16 cellular contexts compared by ENCODE assay signal in the genomic region with DNA sequence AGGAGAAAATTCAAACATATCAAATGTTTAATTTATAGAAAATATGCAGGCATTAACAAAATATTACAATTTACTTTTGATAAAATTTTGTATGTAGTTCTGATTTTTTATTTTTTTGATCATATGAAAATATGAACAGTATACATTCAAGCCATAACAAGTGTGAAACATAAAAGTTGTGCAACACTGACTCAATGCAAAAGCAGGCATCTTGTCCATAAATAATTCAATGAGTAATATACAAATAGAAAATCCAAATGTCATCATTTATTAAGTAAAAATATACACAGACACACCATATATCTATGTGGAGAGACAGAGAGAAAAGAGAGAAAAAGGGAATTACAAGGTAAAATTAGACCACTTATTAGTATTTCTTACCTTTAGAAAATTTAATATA.
A peak's percentile ranks its signal among the peaks of the same experiment; 100 is the strongest.
DNase-seq lines count a peak whose midpoint lies in the region; ATAC-seq, FAIRE-seq and TF ChIP-seq lines count a peak whose summit lies in the region.
"Had no signal": no experiment of that assay in that cellular context is flagged by ENCODE, and none has a peak within 500 bp of the region (broad histone marks: within the 10 kb centered on the region; RNA-seq: fewer than 3 reads in every experiment).

No MANE protein-coding gene starts in this region.

- ATAC-seq in left cardiac atrium, result no peak

- intact Hi-C loops in mammary epithelial cell (cut with micrococcal nuclease) (no loop called here), left cardiac atrium (cut with DNase I) (no loop called here), posterior vena cava (cut with DNase I) (no loop called here)

- in situ Hi-C loops in GM23248 (cut with MboI), result no loop called here
- in situ Hi-C loops in mammary epithelial cell (cut with MboI; ENCODE audit: low sequenced_read_pairs in 2 of 2), result no loop called here

- H3K27ac ChIP-seq in GM23248 (no peak overlapping the region), mammary epithelial cell (ENCODE audit: insufficient read depth, low read depth, low read length) (no peak overlapping the region)
- H3K27ac ChIP-seq: BLaER1 treated with 17β-estradiol and CSF1 and Interleukin-3, amounts not matched to agents 10 nM and 100 nM had no signal

- H3K27me3 ChIP-seq in GM23248 (replicated peaks; ENCODE audit: insufficient read depth) (no peaks in the 10 kb centered on the region), mammary epithelial cell (ENCODE audit: insufficient read depth, low read length) (no peaks in the 10 kb centered on the region)
- H3K27me3 ChIP-seq: BLaER1 treated with 17β-estradiol and CSF1 and Interleukin-3, amounts not matched to agents 10 nM and 100 nM had no signal

- H3K9me3 ChIP-seq in GM23248 (ENCODE audit: low read depth), result no peaks in the 10 kb centered on the region
- no peaks in the 10 kb centered on the region for H3K9me3 ChIP-seq in mammary epithelial cell (replicated peaks; ENCODE audit: insufficient read depth, low read length)
- H3K9me3 ChIP-seq: BLaER1 treated with 17β-estradiol and CSF1 and Interleukin-3, amounts not matched to agents 10 nM and 100 nM had no signal

- H3K4me1 ChIP-seq in GM23248 (ENCODE audit: insufficient read depth), result peaks cover 5% of the 10 kb centered on the region; the same call in 1 of the 2 replicates
- peaks cover 3% of the 10 kb centered on the region for H3K4me1 ChIP-seq in mammary epithelial cell (ENCODE audit: insufficient read depth, low read length)
- H3K4me1 ChIP-seq: BLaER1 treated with 17β-estradiol and CSF1 and Interleukin-3, amounts not matched to agents 10 nM and 100 nM had no signal

- CTCF ChIA-PET in mammary epithelial cell (lab: Charles Lee; ENCODE audit: low non-redundant PET), result no interaction called here

- peak; percentile 35 for FAIRE-seq in A204.1 (lab: Jason Lieb, UNC)

- H3K36me3 ChIP-seq in GM23248 (ENCODE audit: low read depth) (no peaks in the 10 kb centered on the region), mammary epithelial cell (ENCODE audit: insufficient read depth, low read length) (no peaks in the 10 kb centered on the region)
- H3K36me3 ChIP-seq: BLaER1 treated with 17β-estradiol and CSF1 and Interleukin-3, amounts not matched to agents 10 nM and 100 nM had no signal

- DNase-seq in GM23248 (peak; percentile 5), mammary epithelial cell (peak; percentile 39), fibroblast of mammary gland (ENCODE audit: low read depth) (peak; percentile 45), left cardiac atrium (no peak), epidermal melanocyte (ENCODE audit: insufficient read length, low spot score) (no peak), posterior vena cava (ENCODE audit: low spot score) (no peak), NCI-H2196 (lab: John Stamatoyannopoulos, UW; ENCODE audit: unreplicated experiment) (no peak)
- DNase-seq: 8988T; CD4-positive, CD25-positive, alpha-beta regulatory T cell; CD8-positive, alpha-beta memory T cell; COR-L47; DMS 273 treated with DMSO at 0.1 percent for 48 hours; GF-D8; H9 had no signal

- dilution Hi-C loops in mammary epithelial cell (cut with HindIII; ENCODE audit: low sequenced_read_pairs), result no loop called here

- H3K4me3 ChIP-seq in GM23248, result no peak overlapping the region
- no peak overlapping the region for H3K4me3 ChIP-seq in mammary epithelial cell (replicated peaks in 1 of 3; ENCODE audit: insufficient read depth in 1 of 3, low read depth in 2 of 3, low read length in 3 of 3)
- no peak overlapping the region for H3K4me3 ChIP-seq in fibroblast of mammary gland (ENCODE audit: control insufficient read depth, low read depth, low read length)
- H3K4me3 ChIP-seq: BLaER1 treated with 17β-estradiol and CSF1 and Interleukin-3, amounts not matched to agents 10 nM and 100 nM had no signal

- no peak overlapping the region for H2AFZ ChIP-seq in GM23248
- no peak overlapping the region for H2AFZ ChIP-seq in mammary epithelial cell (ENCODE audit: low read depth, low read length)

- no peaks in the 10 kb centered on the region for H3F3A ChIP-seq in GM23248 (ENCODE audit: insufficient read depth)

- TF ChIP-seq CTCF in mammary epithelial cell (conservative IDR thresholded peaks at IDR 0.05 in 1 of 2, IDR thresholded peaks at IDR 0.05 in 1 of 2; ENCODE audit: extremely low read depth in 1 of 2, insufficient read depth in 1 of 2, low read depth in 1 of 2, low read length in 2 of 2) (no peak), fibroblast of mammary gland (conservative IDR thresholded peaks at IDR 0.05; ENCODE audit: control insufficient read depth, insufficient read depth, low read depth, low read length) (no peak)

- H3K79me2 ChIP-seq in GM23248 (ENCODE audit: insufficient read depth) (no peaks in the 10 kb centered on the region), mammary epithelial cell (ENCODE audit: insufficient read depth, low read length) (no peaks in the 10 kb centered on the region)

- no peaks in the 10 kb centered on the region for H3K9me2 ChIP-seq in GM23248 (ENCODE audit: insufficient read depth)

- H3K4me2 ChIP-seq in GM23248 (ENCODE audit: unreplicated experiment) (no peak overlapping the region), mammary epithelial cell (ENCODE audit: insufficient read depth, low read depth, low read length) (no peak overlapping the region)
- H3K4me2 ChIP-seq: BLaER1 treated with 17β-estradiol and CSF1 and Interleukin-3, amounts not matched to agents 10 nM and 100 nM had no signal

- H3K9ac ChIP-seq in GM23248 (no peak overlapping the region), mammary epithelial cell (ENCODE audit: insufficient read depth, low read length) (no peak overlapping the region)
- H3K9ac ChIP-seq: BLaER1 treated with 17β-estradiol and CSF1 and Interleukin-3, amounts not matched to agents 10 nM and 100 nM had no signal

- no peaks in the 10 kb centered on the region for H4K20me1 ChIP-seq in GM23248 (ENCODE audit: insufficient read depth)
- no peaks in the 10 kb centered on the region for H4K20me1 ChIP-seq in mammary epithelial cell (ENCODE audit: insufficient read depth, low read length)
- H4K20me1 ChIP-seq: BLaER1 treated with 17β-estradiol and CSF1 and Interleukin-3, amounts not matched to agents 10 nM and 100 nM had no signal

- BruUV-seq in mammary epithelial cell (replicated peaks; lab: Mats Ljungman, UMichigan), result no TSS peak

Comparison
In these comparisons a context has a peak if more than half of its experiments do, and no peak if none do; other contexts are left out.
1. DNase-seq: peak in GM23248 (single experiment), mammary epithelial cell (single experiment) and fibroblast of mammary gland (single experiment); none in left cardiac atrium (single experiment), epidermal melanocyte (single experiment), posterior vena cava (single experiment) and NCI-H2196 (single experiment).